Comparison of ENCODE assay signal across 9 cellular contexts in the genomic region with DNA sequence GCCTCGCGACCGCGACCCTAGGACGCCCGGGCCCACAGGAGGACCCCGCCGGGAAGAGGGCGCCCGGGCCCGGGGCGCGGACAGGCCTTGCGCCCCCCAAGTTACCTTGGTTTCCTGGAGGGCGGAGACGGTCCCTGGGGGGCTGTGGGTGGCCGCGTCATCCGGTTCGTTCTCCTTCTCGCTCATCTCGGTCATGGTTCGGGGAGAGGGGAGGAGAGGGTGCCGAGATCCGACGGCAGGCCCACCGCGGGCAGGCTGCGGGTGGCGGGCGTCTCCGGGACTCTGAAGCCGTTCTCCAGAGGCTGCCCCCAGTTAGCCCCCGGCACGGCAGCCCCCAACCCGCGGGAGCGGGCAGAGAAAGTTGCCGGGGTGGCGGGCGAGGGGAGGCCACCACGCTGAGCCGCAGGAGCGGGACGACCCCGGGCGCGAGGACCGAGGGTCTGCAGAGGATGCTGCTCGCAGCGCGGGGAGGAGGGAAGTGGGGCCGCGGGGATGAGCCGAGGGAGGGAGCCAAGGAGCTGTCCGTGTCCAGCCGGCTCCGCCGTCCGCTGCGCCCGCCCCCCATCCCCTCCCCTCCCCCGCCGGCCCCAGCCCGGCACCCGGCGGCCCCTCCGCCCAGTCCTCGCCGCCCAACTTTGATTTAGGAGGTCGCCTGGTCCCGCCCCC. TPM values are rescaled to one million over a fixed set of nuclear protein-coding genes. Genes with fewer than 3 reads are reported as not detected.
A peak's percentile ranks its signal among the peaks of the same experiment; 100 is the strongest.
DNase-seq lines count a peak whose midpoint lies in the region; ATAC-seq, FAIRE-seq and TF ChIP-seq lines count a peak whose summit lies in the region.
"Had no signal": no experiment of that assay in that cellular context is flagged by ENCODE, and none has a peak within 500 bp of the region (broad histone marks: within the 10 kb centered on the region; RNA-seq: fewer than 3 reads in every experiment).

A gene with protein sequence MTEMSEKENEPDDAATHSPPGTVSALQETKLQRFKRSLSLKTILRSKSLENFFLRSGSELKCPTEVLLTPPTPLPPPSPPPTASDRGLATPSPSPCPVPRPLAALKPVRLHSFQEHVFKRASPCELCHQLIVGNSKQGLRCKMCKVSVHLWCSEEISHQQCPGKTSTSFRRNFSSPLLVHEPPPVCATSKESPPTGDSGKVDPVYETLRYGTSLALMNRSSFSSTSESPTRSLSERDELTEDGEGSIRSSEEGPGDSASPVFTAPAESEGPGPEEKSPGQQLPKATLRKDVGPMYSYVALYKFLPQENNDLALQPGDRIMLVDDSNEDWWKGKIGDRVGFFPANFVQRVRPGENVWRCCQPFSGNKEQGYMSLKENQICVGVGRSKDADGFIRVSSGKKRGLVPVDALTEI (minus strand): TSS at position 638 of the 666 bp plus-strand sequence. CDS start 443 bp downstream, at position 195.

- TF ChIP-seq RAD21 in H1 (IDR thresholded peaks at IDR 0.05 in 1 of 2, conservative IDR thresholded peaks at IDR 0.05 in 1 of 2; ENCODE audit: low read depth in 2 of 2, low read length in 2 of 2) (no peak), neural cell (conservative IDR thresholded peaks at IDR 0.05) (no peak)

- H3K9me3 ChIP-seq in NT2/D1 (ENCODE audit: insufficient read depth, low read length): no peaks in the 10 kb centered on the region
- H3K9me3 ChIP-seq in H1 (ENCODE audit: insufficient read depth in 2 of 2, low read depth in 1 of 2, low read length in 1 of 2): no peaks in the 10 kb centered on the region
- no peaks in the 10 kb centered on the region for H3K9me3 ChIP-seq in neural cell (ENCODE audit: low read length)
- H3K9me3 ChIP-seq in small intestine (ENCODE audit: control insufficient read depth, low read depth): no peaks in the 10 kb centered on the region

- peak within 1 kb of the TSS; percentile 72 to 94 for H3K4me2 ChIP-seq in H1 (ENCODE audit: insufficient read depth in 1 of 2, low read depth in 2 of 2, low read length in 2 of 2)
- peak within 1 kb of the TSS; percentile 48 for H3K4me2 ChIP-seq in neural cell (ENCODE audit: low read length)

- H3K27me3 ChIP-seq in NT2/D1 (ENCODE audit: insufficient read depth, insufficient read length) (peaks cover 48% of the 10 kb centered on the region), H1 (replicated peaks in 1 of 4; ENCODE audit: control insufficient read depth in 3 of 4, extremely low read depth in 1 of 4, insufficient read depth in 3 of 4, low read length in 3 of 4) (peaks cover 13 to 30% (median 26%) of the 10 kb centered on the region in 4 experiments; a peak in 6 of 7 replicates), neural cell (ENCODE audit: insufficient read depth, low read depth, low read length) (peaks cover 38% of the 10 kb centered on the region), small intestine (ENCODE audit: control insufficient read depth in 2 of 2, insufficient read depth in 2 of 2, low read length in 2 of 2) (peaks cover 6 to 18% of the 10 kb centered on the region in 2 donors)

- H4K91ac ChIP-seq in H1 (replicated peaks; ENCODE audit: insufficient read length, low read length): no peak within 1 kb of the TSS

- H3F3A ChIP-seq in neural cell (ENCODE audit: insufficient read depth, low read length, poor library complexity, severe bottlenecking): no peaks in the 10 kb centered on the region

- H2BK5ac ChIP-seq in H1 (ENCODE audit: low read depth, low read length): no peak within 1 kb of the TSS; the same call in 1 of the 2 replicates

- peaks cover 19% of the 10 kb centered on the region for H3K4me1 ChIP-seq in NT2/D1 (ENCODE audit: insufficient read depth, insufficient read length)
- H3K4me1 ChIP-seq in H1 (replicated peaks in 1 of 4; ENCODE audit: control insufficient read depth in 3 of 4, insufficient read depth in 4 of 4, low read length in 3 of 4): peaks cover 0 to 16% (median 7%) of the 10 kb centered on the region in 4 experiments; a peak in 5 of 7 replicates
- H3K4me1 ChIP-seq in small intestine (ENCODE audit: control insufficient read depth in 2 of 2, insufficient read depth in 1 of 2, low read depth in 1 of 2, low read length in 1 of 2): no peaks in the 10 kb centered on the region

- no peak within 1 kb of the TSS for H2AFZ ChIP-seq in H1 (ENCODE audit: low read length)
- no peak within 1 kb of the TSS for H2AFZ ChIP-seq in neural cell (ENCODE audit: low read depth, low read length)

- H3K9ac ChIP-seq in NT2/D1 (ENCODE audit: insufficient read length, low read depth) (peak within 1 kb of the TSS; percentile 25), H1 (replicated peaks in 1 of 4; ENCODE audit: extremely low read depth in 1 of 4, low read depth in 3 of 4, low read length in 3 of 4) (peak within 1 kb of the TSS in 1 of 4 experiments; percentile 52; a peak in 1 of 7 replicates), neural cell (ENCODE audit: low read length) (peak within 1 kb of the TSS; percentile 23)

- 2% methylated on average over 47 of the region's 72 CpGs; no CpG with 5 or more reads in 1 of the 2 experiments for WGBS in H1 (ENCODE audit: extremely low coverage in 1 of 2, insufficient coverage in 1 of 2, insufficient read length in 1 of 2, insufficient replicate concordance in 2 of 2, low coverage in 1 of 2, low lambda C conversion rate in 2 of 2, missing lambda C conversion rate in 1 of 2), 2 experiments
- 2 to 5% (median 3%) methylated on average over 41 to 72 of the region's 72 CpGs for WGBS in small intestine, 3 donors

- 0 out of 2 replicates have a peak within 1 kb of the TSS, but pooled peaks have one; percentile 39 for H2BK12ac ChIP-seq in H1 (ENCODE audit: low read depth, low read length)

- H3K4me3 ChIP-seq in AG10803 (ENCODE audit: low read length) (peak within 1 kb of the TSS; percentile 49), NT2/D1 (ENCODE audit: insufficient read length, low read depth) (peak within 1 kb of the TSS; percentile 60), H1 (ENCODE audit: extremely low read depth in 1 of 4, insufficient read depth in 2 of 4, low read depth in 3 of 4, low read length in 4 of 4) (peak within 1 kb of the TSS; percentile 31 to 73 (median 62)), neural cell (ENCODE audit: low read length) (peak within 1 kb of the TSS; percentile 67), small intestine (ENCODE audit: low read depth in 1 of 2, low read length in 2 of 2) (peak within 1 kb of the TSS in 1 of 2 donors; percentile 24)

- no peak for DNase-seq in AG10803 (ENCODE audit: low read depth)
- no peak for DNase-seq in NT2/D1 (ENCODE audit: low read depth, low spot score)
- DNase-seq in H1 (ENCODE audit: low read depth in 1 of 2, low spot score in 2 of 2): no peak
- no peak for DNase-seq in SHP77 (lab: John Stamatoyannopoulos, UW)
- no peak for DNase-seq in small intestine
- DNase-seq in NCI-H128 (lab: John Stamatoyannopoulos, UW; ENCODE audit: unreplicated experiment): no peak

- H3K79me2 ChIP-seq in H1 (ENCODE audit: control insufficient read depth in 1 of 2, insufficient read depth in 2 of 2, low read length in 2 of 2) (no peaks in the 10 kb centered on the region), neural cell (replicated peaks; ENCODE audit: insufficient read depth, low read length) (no peaks in the 10 kb centered on the region)

- H3K23ac ChIP-seq in H1 (ENCODE audit: insufficient read length): no peak within 1 kb of the TSS

- H2BK120ac ChIP-seq in H1 (replicated peaks; ENCODE audit: low read depth, low read length): no peak within 1 kb of the TSS

- no peak within 1 kb of the TSS for H2BK15ac ChIP-seq in H1 (ENCODE audit: low read length)

- POLR2A ChIA-PET in H1 (lab: Charles Lee; ENCODE audit: partially characterized antibody): interaction anchor here (0.6 to 1.6 kb wide), 8 partner anchors 13 to 236 kb away, joined by 3 to 11 read pairs (median 3); a partner anchor contains a TSS

- H4K20me1 ChIP-seq in H1 (replicated peaks in 1 of 2; ENCODE audit: control insufficient read depth in 1 of 2, insufficient read depth in 2 of 2, low read length in 2 of 2) (no peaks in the 10 kb centered on the region), neural cell (ENCODE audit: insufficient read depth) (no peaks in the 10 kb centered on the region)

- no peak within 1 kb of the TSS for H3K4ac ChIP-seq in H1 (replicated peaks; ENCODE audit: insufficient read length, low read depth, low read length)

- H2AK5ac ChIP-seq in H1 (ENCODE audit: low read depth, low read length): no peak within 1 kb of the TSS

- H4K5ac ChIP-seq in H1 (ENCODE audit: insufficient read length, low read depth, low read length): no peak within 1 kb of the TSS

- H3K9me2 ChIP-seq in neural cell (ENCODE audit: insufficient read depth, low read length): no peaks in the 10 kb centered on the region

- TF ChIP-seq POLR2A in H1 (IDR thresholded peaks at IDR 0.05; ENCODE audit: control extremely low read depth in 1 of 2, low read depth in 2 of 2, low read length in 2 of 2): no peak

- H3K14ac ChIP-seq in H1 (ENCODE audit: insufficient read length): no peak within 1 kb of the TSS

- H3K36me3 ChIP-seq in NT2/D1 (ENCODE audit: insufficient read depth, insufficient read length, low read length) (no peaks in the 10 kb centered on the region), H1 (ENCODE audit: control insufficient read depth in 2 of 4, insufficient read depth in 4 of 4, low read length in 3 of 4) (no peaks in the 10 kb centered on the region; a peak in 1 of 8 replicates), neural cell (ENCODE audit: insufficient read depth, low read length) (no peaks in the 10 kb centered on the region), small intestine (ENCODE audit: control insufficient read depth in 2 of 2, insufficient read depth in 2 of 2, low read length in 2 of 2) (no peaks in the 10 kb centered on the region)

- H2BK20ac ChIP-seq in H1 (ENCODE audit: low read length): no peak within 1 kb of the TSS

- TF ChIP-seq EP300 in H1 (IDR thresholded peaks at IDR 0.05; ENCODE audit: borderline replicate concordance in 1 of 2, low read depth in 2 of 2, low read length in 2 of 2) (no peak), neural cell (conservative IDR thresholded peaks at IDR 0.05; ENCODE audit: poor library complexity, severe bottlenecking) (no peak)

- no peaks in the 10 kb centered on the region for H3K79me1 ChIP-seq in H1 (ENCODE audit: low read depth, low read length)

- H3K18ac ChIP-seq in H1 (ENCODE audit: extremely low read depth, low read length): peak within 1 kb of the TSS; percentile 48; the same call in 1 of the 2 replicates

- no peak for ATAC-seq in GM19467 (IDR thresholded peaks at IDR 0.05; ENCODE audit: unreplicated experiment)

- FAIRE-seq in H1 (lab: Jason Lieb, UNC) (no peak), small intestine (lab: Jason Lieb, UNC) (no peak)

- no peak within 1 kb of the TSS for H3K56ac ChIP-seq in H1 (replicated peaks; ENCODE audit: insufficient read length, low read depth, low read length)

- no peak for TF ChIP-seq CTCF in AG10803 (conservative IDR thresholded peaks at IDR 0.05; ENCODE audit: low read length)
- no peak for TF ChIP-seq CTCF in H1 (IDR thresholded peaks at IDR 0.05; ENCODE audit: control extremely low read depth in 1 of 3, insufficient read depth in 1 of 3, low read depth in 1 of 3, low read length in 3 of 3)
- TF ChIP-seq CTCF in neural cell (IDR thresholded peaks at IDR 0.05; ENCODE audit: poor library complexity, severe bottlenecking): no peak

- CTCF ChIA-PET in H1 (lab: Charles Lee; ENCODE audit: partially characterized antibody): interaction anchor here (0.6 to 1.2 kb wide), 10 partner anchors 10 to 80 kb away, joined by 3 to 14 read pairs (median 4); no protein-coding TSS in a partner anchor

- no peak within 1 kb of the TSS for H3K27ac ChIP-seq in H1 (ENCODE audit: low read depth, low read length)
- H3K27ac ChIP-seq in neural cell (ENCODE audit: low read length): no peak within 1 kb of the TSS
- no peak within 1 kb of the TSS for H3K27ac ChIP-seq in small intestine (ENCODE audit: low read depth in 1 of 2, low read length in 1 of 2)
- H3K27ac ChIP-seq: epithelial cell of prostate had no signal

- peak within 1 kb of the TSS; percentile 35 for H4K8ac ChIP-seq in H1 (ENCODE audit: extremely low read depth, insufficient read depth, low read length)

- peaks cover 8% of the 10 kb centered on the region; the same call in 1 of the 2 replicates for H3K23me2 ChIP-seq in H1 (ENCODE audit: low read depth, low read length)

RNA-seq across cellular contexts. Expression of the gene that starts here (rescaled TPM):
- total RNA-seq in H1 (2021; fragmentation: NEBNext Ultra II Directional; extraction: Animal tissue kit (Norgen Biotek cat#: 25700)): 5.4 and 6.0 TPM in 2 replicates
- polyA plus RNA-seq in H1 (2011; rRNA removed) (1.5 and 2.5 TPM in 2 replicates), neural cell (not detected in 2 replicates), small intestine (under 1 TPM in 1 of 3 donors, not detected in 2; 0.64 TPM)
- polyA plus RNA-seq in H1 (2011; cell fraction: cytosol; rRNA removed): 1.7 TPM
- polyA plus RNA-seq in H1 (2011; cell fraction: nucleus; rRNA removed): 3.9 TPM
- 4.2 to 6.3 TPM (median 5.2 TPM) in 4 replicates for polyA plus RNA-seq in H1 (2012, experiment 1 of 2)
- polyA plus RNA-seq in H1 (2012, experiment 2 of 2): 5.2 TPM
- polyA plus RNA-seq in H1 (2013, experiment 1 of 2): 4.3 TPM
- polyA plus RNA-seq in H1 (2013, experiment 2 of 2): 4.7 TPM
- polyA minus RNA-seq in H1 (2011; rRNA and poly(A)+ RNA removed): 1.2 and 1.7 TPM in 2 replicates
- polyA minus RNA-seq in H1 (2011; cell fraction: cytosol; rRNA and poly(A)+ RNA removed): 1.5 TPM
- 1.1 TPM for polyA minus RNA-seq in H1 (2011; cell fraction: nucleus; rRNA and poly(A)+ RNA removed)
- not detected in 2 replicates for polyA minus RNA-seq in neural cell
